In genomic region chr3:52824037-52824436, GRCh38 we compare ENCODE assay signal across 3 cellular contexts.
TF ChIP-seq lines count a peak whose summit lies in the region.

No MANE protein-coding gene starts in this region.

TF ChIP-seq in HEK293, 187 proteins besides CTCF, POLR2A, EP300 and RAD21:
- no peak for TF ChIP-seq ZBTB20 (tag by site-specific recombination; IDR thresholded peaks at IDR 0.05)
- no peak for TF ChIP-seq ZNF362 (tag by site-specific recombination; IDR thresholded peaks at IDR 0.05)
- TF ChIP-seq REST (tag by site-specific recombination; IDR thresholded peaks at IDR 0.05): peak; percentile 52; the same call in 1 of the 2 replicates
- TF ChIP-seq ZNF426 (tag by site-specific recombination; IDR thresholded peaks at IDR 0.05): no peak
- TF ChIP-seq ZNF629 (tag by site-specific recombination; IDR thresholded peaks at IDR 0.05): no peak
- TF ChIP-seq ZNF660 (tag by site-specific recombination; IDR thresholded peaks at IDR 0.05): no peak
- no peak for TF ChIP-seq ZNF114 (tag by site-specific recombination; IDR thresholded peaks at IDR 0.05)
- TF ChIP-seq ZNF654 (tag by site-specific recombination; IDR thresholded peaks at IDR 0.05; ENCODE audit: low read depth): no peak

TF ChIP-seq in IMR-90, 13 proteins besides CTCF, POLR2A, EP300 and RAD21:
- TF ChIP-seq CHD1 (IDR thresholded peaks at IDR 0.05; ENCODE audit: low read depth, low read length) (no peak), CEBPB (IDR thresholded peaks at IDR 0.05; ENCODE audit: low read depth, low read length) (no peak), USF2 (IDR thresholded peaks at IDR 0.05; ENCODE audit: low read depth, low read length) (no peak), ELK1 (IDR thresholded peaks at IDR 0.05; ENCODE audit: borderline replicate concordance, low read depth, low read length) (no peak), MXI1 (IDR thresholded peaks at IDR 0.05; ENCODE audit: borderline replicate concordance, low read depth, low read length) (no peak)

TF ChIP-seq in K562, 482 proteins besides CTCF, POLR2A, EP300 and RAD21:
- TF ChIP-seq CLOCK (CRISPR knock-in tag; IDR thresholded peaks at IDR 0.05; ENCODE audit: borderline replicate concordance): no peak
- TF ChIP-seq MEF2D (tag; conservative IDR thresholded peaks at IDR 0.05; ENCODE audit: low read depth): no peak
- peak; percentile 19; the same call in 1 of the 2 replicates for TF ChIP-seq ATF3 (IDR thresholded peaks at IDR 0.05)
- TF ChIP-seq ATF3 (CRISPR knock-in tag; conservative IDR thresholded peaks at IDR 0.05): no peak
